ENCODE assay signal across 34 cellular contexts in genomic region chr12:74791365-74791764, GRCh38.
A peak's percentile ranks its signal among the peaks of the same experiment; 100 is the strongest.
DNase-seq lines count a peak whose midpoint lies in the region; ATAC-seq and TF ChIP-seq lines count a peak whose summit lies in the region.
"Had no signal": no experiment of that assay in that cellular context is flagged by ENCODE, and none has a peak within 500 bp of the region (broad histone marks: within the 10 kb centered on the region; RNA-seq: fewer than 3 reads in every experiment).

No MANE protein-coding gene starts in this region.

- intact Hi-C loops in PC-3 (cut with micrococcal nuclease), result no loop called here
- intact Hi-C loops in CD14-positive monocyte (cut with micrococcal nuclease), result no loop called here

- H3K36me3 ChIP-seq in PC-3 (ENCODE audit: low read depth, low read length) (no peaks in the 10 kb centered on the region), endodermal cell (ENCODE audit: control insufficient read depth, insufficient read depth, low read length) (no peaks in the 10 kb centered on the region)
- H3K36me3 ChIP-seq: cardiac muscle cell, esophagus muscularis mucosa, Peyer's patch, upper lobe of left lung had no signal

- no peak overlapping the region for H3K27ac ChIP-seq in PC-3 (ENCODE audit: low read length)
- no peak overlapping the region for H3K27ac ChIP-seq in endodermal cell (ENCODE audit: low read depth, low read length)
- H3K27ac ChIP-seq: A549, cardiac muscle cell, esophagus muscularis mucosa, foreskin keratinocyte, Peyer's patch, upper lobe of left lung had no signal

- DNase-seq in EL (peak; percentile 21), PC-3 (no peak), endodermal cell (peak; percentile 53), nephron progenitor cell (no peak), C1 segment of cervical spinal cord (lab: John Stamatoyannopoulos, UW) (no peak), CD14-positive monocyte (ENCODE audit: low spot score) (no peak)
- DNase-seq: activated CD4-positive, alpha-beta memory T cell treated with anti-CD3 and anti-CD28 coated beads for 36 hours; activated CD8-positive, alpha-beta memory T cell treated with anti-CD3 and anti-CD28 coated beads, Interleukin-2, amount 50 U/mL, for 4 hours; activated naive CD4-positive, alpha-beta T cell treated with anti-CD3 and anti-CD28 coated beads for 36 hours; amniotic stem cell; COR-L47; DMS79; foreskin keratinocyte; HFFc6; immature natural killer cell; naive B cell; NCI-H1694; NCI-H2171; NCI-H510A treated with DMSO at 0.1 percent for 48 hours; NK-92 treated with Interleukin-12 subunit alpha and Interleukin-12 subunit beta, amount 100 ng/mL, for 24 hours; Peyer's patch; retina; stimulated activated CD4-positive, alpha-beta T cell treated with anti-CD3 and anti-CD28 coated beads, Interleukin-4, amount 100 ng/mL, for 1 hour; T-cell; upper lobe of left lung had no signal

- 76 to 88% methylated on average over 1 of the region's 1 CpG for WGBS in endodermal cell (ENCODE audit: insufficient coverage in 1 of 2, insufficient read length in 1 of 2), 2 experiments

- TF ChIP-seq CTCF in PC-3 (conservative IDR thresholded peaks at IDR 0.05; ENCODE audit: low read depth, low read length) (no peak), endodermal cell (conservative IDR thresholded peaks at IDR 0.05) (no peak), nephron progenitor cell (IDR thresholded peaks at IDR 0.05) (no peak), CD14-positive monocyte (IDR thresholded peaks at IDR 0.05) (no peak)

- H3K9me3 ChIP-seq in PC-3 (ENCODE audit: low read length), result no peaks in the 10 kb centered on the region
- H3K9me3 ChIP-seq in endodermal cell (ENCODE audit: control insufficient read depth, low read length), result no peaks in the 10 kb centered on the region
- H3K9me3 ChIP-seq: A549, esophagus muscularis mucosa, Peyer's patch, upper lobe of left lung had no signal

- BruUV-seq in PC-3 (replicated peaks; lab: Mats Ljungman, UMichigan), result no TSS peak

- H3F3A ChIP-seq in PC-3 (ENCODE audit: low read length, unreplicated experiment), result no peaks in the 10 kb centered on the region

- POLR2A ChIA-PET in PC-3 (lab: Charles Lee; ENCODE audit: unreplicated experiment), result no interaction called here

- H3K4me1 ChIP-seq in PC-3 (ENCODE audit: insufficient read depth, low read length) (no peaks in the 10 kb centered on the region), endodermal cell (ENCODE audit: control insufficient read depth, insufficient read depth, low read length) (no peaks in the 10 kb centered on the region)
- H3K4me1 ChIP-seq: A549, esophagus muscularis mucosa, foreskin keratinocyte, Peyer's patch, upper lobe of left lung had no signal

- no peaks in the 10 kb centered on the region for H3K4me1 Mint-ChIP-seq in endodermal cell
- H3K4me1 Mint-ChIP-seq in nephron progenitor cell, result peaks cover 8% of the 10 kb centered on the region
- no peaks in the 10 kb centered on the region for H3K4me1 Mint-ChIP-seq in CD14-positive monocyte
- H3K4me1 Mint-ChIP-seq: immature natural killer cell, memory B cell, naive B cell, T-cell had no signal

- peak overlapping the region; percentile 24 for H2AFZ ChIP-seq in PC-3 (ENCODE audit: low read length)

- CTCF ChIA-PET in PC-3 (lab: Charles Lee), result no interaction called here

- no peaks in the 10 kb centered on the region for H3K27me3 Mint-ChIP-seq in endodermal cell (ENCODE audit: insufficient read depth)
- peaks cover 2% of the 10 kb centered on the region for H3K27me3 Mint-ChIP-seq in nephron progenitor cell (ENCODE audit: low read depth, poor library complexity)
- no peaks in the 10 kb centered on the region for H3K27me3 Mint-ChIP-seq in CD14-positive monocyte (ENCODE audit: low read depth in 3 of 3)
- H3K27me3 Mint-ChIP-seq: activated CD4-positive, alpha-beta memory T cell treated with anti-CD3 and anti-CD28 coated beads for 36 hours; memory B cell; naive B cell had no signal

- H3K79me2 ChIP-seq in PC-3 (ENCODE audit: low read length), result no peaks in the 10 kb centered on the region

- no peak overlapping the region for H3K4me3 Mint-ChIP-seq in endodermal cell
- no peak overlapping the region for H3K4me3 Mint-ChIP-seq in nephron progenitor cell
- no peak overlapping the region for H3K4me3 Mint-ChIP-seq in CD14-positive monocyte
- H3K4me3 Mint-ChIP-seq: activated CD4-positive, alpha-beta memory T cell treated with anti-CD3 and anti-CD28 coated beads for 36 hours; activated naive CD4-positive, alpha-beta T cell treated with anti-CD3 and anti-CD28 coated beads for 36 hours; activated T-helper 1 cell treated with anti-CD3 and anti-CD28 coated beads, Interleukin-12 subunit alpha, Interleukin-12 subunit beta, Interleukin-2, Interleukin-4 antibody, amounts not matched to agents 30 ng/mL and 10 ng/mL and 1 ng/mL, durations not matched to agents 14 hours and 24 hours and 36 hours; HFFc6; immature natural killer cell; memory B cell; naive B cell; T-cell had no signal

- no peak overlapping the region for H3K27ac Mint-ChIP-seq in endodermal cell
- H3K27ac Mint-ChIP-seq in nephron progenitor cell, result peak overlapping the region; percentile 56
- H3K27ac Mint-ChIP-seq in CD14-positive monocyte, result no peak overlapping the region
- H3K27ac Mint-ChIP-seq: activated CD4-positive, alpha-beta memory T cell treated with anti-CD3 and anti-CD28 coated beads for 36 hours; activated naive CD4-positive, alpha-beta T cell treated with anti-CD3 and anti-CD28 coated beads for 36 hours; activated T-helper 1 cell treated with anti-CD3 and anti-CD28 coated beads, Interleukin-12 subunit alpha, Interleukin-12 subunit beta, Interleukin-2, Interleukin-4 antibody, amounts not matched to agents 30 ng/mL and 10 ng/mL and 1 ng/mL, durations not matched to agents 14 hours and 24 hours and 36 hours; HFFc6; immature natural killer cell; memory B cell; naive B cell; T-cell had no signal

- H3K27me3 ChIP-seq in PC-3 (ENCODE audit: low read length) (no peaks in the 10 kb centered on the region), endodermal cell (ENCODE audit: control insufficient read depth, insufficient read depth, low read length, poor library complexity, severe bottlenecking) (no peaks in the 10 kb centered on the region)
- H3K27me3 ChIP-seq: cardiac muscle cell, esophagus muscularis mucosa, foreskin keratinocyte, Peyer's patch, upper lobe of left lung had no signal

- H3K9me2 ChIP-seq in PC-3 (replicated peaks; ENCODE audit: low read length), result no peaks in the 10 kb centered on the region

- no peaks in the 10 kb centered on the region for H3K36me3 Mint-ChIP-seq in endodermal cell (ENCODE audit: low read depth)
- peaks cover 4% of the 10 kb centered on the region for H3K36me3 Mint-ChIP-seq in nephron progenitor cell (ENCODE audit: low read depth)
- H3K36me3 Mint-ChIP-seq in CD14-positive monocyte, result no peaks in the 10 kb centered on the region
- H3K36me3 Mint-ChIP-seq: activated CD4-positive, alpha-beta memory T cell treated with anti-CD3 and anti-CD28 coated beads for 36 hours; immature natural killer cell; memory B cell; naive B cell; T-cell had no signal

- H3K4me2 ChIP-seq in PC-3 (ENCODE audit: low read length), result no peak overlapping the region
- H3K4me2 ChIP-seq: A549 had no signal

- H3K9ac ChIP-seq in PC-3 (ENCODE audit: low read length), result no peak overlapping the region
- no peak overlapping the region for H3K9ac ChIP-seq in endodermal cell (ENCODE audit: extremely low read depth, low read length, poor library complexity, severe bottlenecking)

- ATAC-seq in PC-3 (peak; percentile 46; the same call in 1 of the 2 replicates), HG02798 (IDR thresholded peaks at IDR 0.05; ENCODE audit: poor library complexity, unreplicated experiment) (no peak), GM21367 (IDR thresholded peaks at IDR 0.05; ENCODE audit: unreplicated experiment) (no peak)
- ATAC-seq: A549; activated CD4-positive, CD25-positive, alpha-beta regulatory T cell treated with anti-CD3 and anti-CD28 coated beads, Interleukin-2, amount 50 U/mL, for 24 hours; foreskin keratinocyte; left lobe of liver; T-cell had no signal

- H3K4me3 ChIP-seq in PC-3 (ENCODE audit: low read length) (no peak overlapping the region), endodermal cell (ENCODE audit: low read length) (no peak overlapping the region)
- H3K4me3 ChIP-seq: A549, cardiac muscle cell, esophagus muscularis mucosa, Peyer's patch, upper lobe of left lung had no signal

- no peaks in the 10 kb centered on the region for H4K20me1 ChIP-seq in PC-3 (ENCODE audit: low read length)

- H3K9me3 Mint-ChIP-seq in endodermal cell (no peaks in the 10 kb centered on the region), nephron progenitor cell (peaks cover 20% of the 10 kb centered on the region), CD14-positive monocyte (peaks cover 0 to 7% (median 2%) of the 10 kb centered on the region in 7 donors)
- H3K9me3 Mint-ChIP-seq: activated CD4-positive, alpha-beta memory T cell treated with anti-CD3 and anti-CD28 coated beads for 36 hours; activated naive CD4-positive, alpha-beta T cell treated with anti-CD3 and anti-CD28 coated beads for 36 hours; activated T-helper 1 cell treated with anti-CD3 and anti-CD28 coated beads, Interleukin-12 subunit alpha, Interleukin-12 subunit beta, Interleukin-2, Interleukin-4 antibody, amounts not matched to agents 30 ng/mL and 10 ng/mL and 1 ng/mL, durations not matched to agents 14 hours and 24 hours and 36 hours had no signal

Comparison
In these comparisons a context has a peak if more than half of its experiments do, and no peak if none do; other contexts are left out.
1. DNase-seq: peak in EL (single experiment) and endodermal cell (single experiment); none in PC-3 (single experiment), nephron progenitor cell (single experiment), C1 segment of cervical spinal cord (0 of 14) and CD14-positive monocyte (single experiment).